12 cellular contexts compared by ENCODE assay signal in the genomic region with DNA sequence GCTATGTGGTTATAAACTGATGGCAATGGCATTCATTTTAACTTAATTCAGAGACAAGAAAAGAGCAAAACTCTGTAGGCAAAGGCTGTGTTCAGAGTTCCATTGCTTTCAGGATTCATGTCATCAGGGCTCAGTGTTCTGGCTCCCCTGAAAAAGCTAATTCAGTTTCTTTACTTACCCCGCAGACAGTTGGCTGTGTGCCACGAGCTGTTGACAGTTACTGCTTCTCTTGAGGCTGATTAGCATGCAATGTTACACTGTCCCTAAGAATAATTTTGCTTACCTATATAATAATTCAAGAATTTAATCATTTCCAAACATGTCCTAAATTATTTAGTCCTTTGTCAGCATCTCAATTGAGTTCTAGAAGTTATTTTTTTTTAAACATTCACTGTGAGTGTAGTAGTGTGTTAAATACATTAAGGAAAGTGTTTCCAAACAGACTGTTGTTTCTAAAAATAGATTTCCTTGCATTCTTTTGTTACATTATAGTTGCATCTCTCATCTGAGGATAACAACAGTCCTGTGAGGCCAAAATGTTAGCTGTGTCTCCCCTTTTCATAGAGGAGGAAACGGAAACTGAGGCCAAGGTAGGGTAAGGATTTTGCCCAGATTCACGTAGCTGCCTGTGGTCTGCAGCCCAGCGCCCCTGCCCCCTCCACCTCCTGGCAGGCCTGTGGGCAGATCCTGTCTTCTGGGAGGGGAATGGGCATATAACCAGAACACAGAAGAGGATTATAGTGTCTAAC.
DNase-seq lines count a peak whose midpoint lies in the region; ATAC-seq, FAIRE-seq and TF ChIP-seq lines count a peak whose summit lies in the region.
"Had no signal": no experiment of that assay in that cellular context is flagged by ENCODE, and none has a peak within 500 bp of the region (broad histone marks: within the 10 kb centered on the region; RNA-seq: fewer than 3 reads in every experiment).

No MANE protein-coding gene starts in this region.

- peak in 2 of 3 donors; percentile 54 to 59 for DNase-seq in right lobe of liver
- no peak for DNase-seq in HepG2 (ENCODE audit: low spot score)
- DNase-seq in RPMI8226: peak; percentile 83
- DNase-seq in left cardiac atrium: peak; percentile 78
- DNase-seq in uterus: peak; percentile 29 to 44
- no peak for DNase-seq in activated naive CD8-positive, alpha-beta T cell treated with anti-CD3 and anti-CD28 coated beads, Interleukin-2, amount 50 U/mL, for 24 hours
- DNase-seq in activated CD8-positive, alpha-beta memory T cell treated with anti-CD3 and anti-CD28 coated beads, Interleukin-2, amount 50 U/mL, for 48 hours: no peak
- DNase-seq in NK-92 (lab: John Stamatoyannopoulos, UW; ENCODE audit: unreplicated experiment): no peak
- DNase-seq: H9; stimulated activated naive CD8-positive, alpha-beta T cell treated with anti-CD3 and anti-CD28 coated beads, Interleukin-15, amount 100 ng/mL, for 72 hours had no signal

- ATAC-seq in right lobe of liver (peak in 2 of 4 donors; percentile 14 to 28), HepG2 (no peak), left cardiac atrium (no peak)
- ATAC-seq in activated naive CD8-positive, alpha-beta T cell treated with anti-CD3 and anti-CD28 coated beads, Interleukin-2, amount 50 U/mL, for 24 hours: no peak
- ATAC-seq: naive thymus-derived CD8-positive, alpha-beta T cell; stimulated activated naive CD8-positive, alpha-beta T cell treated with anti-CD3 and anti-CD28 coated beads, Interleukin-15, amount 100 ng/mL, for 72 hours had no signal

- TF ChIP-seq CTCF in right lobe of liver (IDR thresholded peaks at IDR 0.05) (no peak), HepG2 (CRISPR knock-in tag; IDR thresholded peaks at IDR 0.05) (no peak), uterus (IDR thresholded peaks at IDR 0.05) (no peak)

- H3K9me3 ChIP-seq in right lobe of liver (no peaks in the 10 kb centered on the region), HepG2 (ENCODE audit: low read length) (no peaks in the 10 kb centered on the region), uterus (no peaks in the 10 kb centered on the region)

- no peak overlapping the region for H3K9ac ChIP-seq in HepG2 (ENCODE audit: insufficient read depth, low read depth, low read length)

- FAIRE-seq in HepG2 (lab: Jason Lieb, UNC): no peak
- FAIRE-seq: colon had no signal

- intact Hi-C loops in right lobe of liver (cut with DNase I) (no loop called here), HepG2 (cut with micrococcal nuclease; ENCODE audit: unreplicated experiment) (no loop called here), left cardiac atrium (cut with DNase I) (no loop called here), uterus (cut with DNase I; ENCODE audit: low total_unique reads) (no loop called here)

- H3K4me1 Mint-ChIP-seq in activated naive CD8-positive, alpha-beta T cell treated with anti-CD3 and anti-CD28 coated beads, Interleukin-2, amount 50 U/mL, for 24 hours: peaks cover 16% of the 10 kb centered on the region
- H3K4me1 Mint-ChIP-seq: stimulated activated naive CD8-positive, alpha-beta T cell treated with anti-CD3 and anti-CD28 coated beads, Interleukin-15, amount 100 ng/mL, for 72 hours had no signal

- no peak overlapping the region for H3K4me2 ChIP-seq in HepG2 (ENCODE audit: low read depth, low read length)

- H3K27me3 ChIP-seq in right lobe of liver: no peaks in the 10 kb centered on the region
- H3K27me3 ChIP-seq in HepG2 (ENCODE audit: control insufficient read depth in 1 of 2, insufficient read depth in 2 of 2, low read length in 2 of 2): no peaks in the 10 kb centered on the region; a peak in 2 of 5 replicates
- no peaks in the 10 kb centered on the region for H3K27me3 ChIP-seq in uterus

- H3K79me2 ChIP-seq in HepG2 (ENCODE audit: insufficient read depth, low read length): no peaks in the 10 kb centered on the region

- H3K4me1 ChIP-seq in right lobe of liver (no peaks in the 10 kb centered on the region), HepG2 (ENCODE audit: insufficient read depth, low read length) (no peaks in the 10 kb centered on the region), uterus (no peaks in the 10 kb centered on the region)

- BruUV-seq in HepG2 (replicated peaks; lab: Mats Ljungman, UMichigan): no TSS peak

- no peaks in the 10 kb centered on the region for H3K9me3 Mint-ChIP-seq in activated naive CD8-positive, alpha-beta T cell treated with anti-CD3 and anti-CD28 coated beads, Interleukin-2, amount 50 U/mL, for 24 hours
- H3K9me3 Mint-ChIP-seq: H9; naive thymus-derived CD8-positive, alpha-beta T cell; stimulated activated naive CD8-positive, alpha-beta T cell treated with anti-CD3 and anti-CD28 coated beads, Interleukin-15, amount 100 ng/mL, for 72 hours had no signal

- H4K20me1 ChIP-seq in HepG2 (ENCODE audit: insufficient read depth, low read length): no peaks in the 10 kb centered on the region

- H3K27ac ChIP-seq in right lobe of liver (no peak overlapping the region), HepG2 (ENCODE audit: extremely low read length, insufficient read depth, low read length) (no peak overlapping the region), uterus (no peak overlapping the region)

- CTCF ChIA-PET in HepG2 (lab: Yijun Ruan, JAX; ENCODE audit: low intra/inter-chr PET ratio, low total read pairs): interaction anchor here (1.6 kb wide), 1 partner anchor 123 kb away, joined by 4 read pairs; no protein-coding TSS in a partner anchor

- no peak overlapping the region for H3K4me3 Mint-ChIP-seq in activated naive CD8-positive, alpha-beta T cell treated with anti-CD3 and anti-CD28 coated beads, Interleukin-2, amount 50 U/mL, for 24 hours
- H3K4me3 Mint-ChIP-seq: H9; naive thymus-derived CD8-positive, alpha-beta T cell; stimulated activated naive CD8-positive, alpha-beta T cell treated with anti-CD3 and anti-CD28 coated beads, Interleukin-15, amount 100 ng/mL, for 72 hours had no signal

- no peaks in the 10 kb centered on the region for H3K27me3 Mint-ChIP-seq in activated naive CD8-positive, alpha-beta T cell treated with anti-CD3 and anti-CD28 coated beads, Interleukin-2, amount 50 U/mL, for 24 hours

- TF ChIP-seq RAD21 in HepG2 (CRISPR knock-in tag; IDR thresholded peaks at IDR 0.05): no peak

- TF ChIP-seq POLR2A in right lobe of liver (IDR thresholded peaks at IDR 0.05) (no peak), HepG2 (IDR thresholded peaks at IDR 0.05; ENCODE audit: insufficient read depth in 1 of 2, low read depth in 2 of 2, low read length in 2 of 2) (no peak), uterus (IDR thresholded peaks at IDR 0.05) (no peak)

- in situ Hi-C loops in HepG2 (cut with HindIII; ENCODE audit: extremely low pct_ligation_motif_present, low pct_unique_long_range_greater_than_20kb): no loop called here

- TF ChIP-seq EP300 in HepG2 (IDR thresholded peaks at IDR 0.05; ENCODE audit: low read depth in 2 of 2, low read length in 2 of 2) (no peak), HepG2 (CRISPR knock-in tag; IDR thresholded peaks at IDR 0.05; ENCODE audit: borderline replicate concordance) (no peak)

- POLR2A ChIA-PET in HepG2 (lab: Yijun Ruan, JAX): no interaction called here

- 27% methylated on average over 4 of the region's 5 CpGs for WGBS in right lobe of liver (ENCODE audit: insufficient coverage, low coverage, low lambda C conversion rate, missing lambda C conversion rate)
- 2% methylated on average over 5 of the region's 5 CpGs for WGBS in HepG2 (ENCODE audit: low lambda C conversion rate)

- no peak overlapping the region for H2AFZ ChIP-seq in HepG2 (ENCODE audit: low read length)

- no peaks in the 10 kb centered on the region for H3K36me3 Mint-ChIP-seq in activated naive CD8-positive, alpha-beta T cell treated with anti-CD3 and anti-CD28 coated beads, Interleukin-2, amount 50 U/mL, for 24 hours (ENCODE audit: low read depth)
- H3K36me3 Mint-ChIP-seq: naive thymus-derived CD8-positive, alpha-beta T cell had no signal

- H3K36me3 ChIP-seq in right lobe of liver: no peaks in the 10 kb centered on the region
- H3K36me3 ChIP-seq in HepG2 (replicated peaks in 1 of 2; ENCODE audit: control insufficient read depth in 1 of 2, insufficient read depth in 2 of 2, low read length in 2 of 2): no peaks in the 10 kb centered on the region
- H3K36me3 ChIP-seq in uterus: no peaks in the 10 kb centered on the region

- no peak overlapping the region for H3K27ac Mint-ChIP-seq in activated naive CD8-positive, alpha-beta T cell treated with anti-CD3 and anti-CD28 coated beads, Interleukin-2, amount 50 U/mL, for 24 hours
- H3K27ac Mint-ChIP-seq: H9; stimulated activated naive CD8-positive, alpha-beta T cell treated with anti-CD3 and anti-CD28 coated beads, Interleukin-15, amount 100 ng/mL, for 72 hours had no signal

- H3K4me3 ChIP-seq in right lobe of liver (no peak overlapping the region), HepG2 (replicated peaks in 1 of 3; ENCODE audit: insufficient read depth in 1 of 3, low read depth in 2 of 3, low read length in 3 of 3) (no peak overlapping the region), uterus (no peak overlapping the region)

TF ChIP-seq in HepG2, 621 proteins besides CTCF, POLR2A, EP300 and RAD21:
- TF ChIP-seq FOSL1 (CRISPR knock-in tag; IDR thresholded peaks at IDR 0.05; ENCODE audit: borderline replicate concordance) (no peak), ZC3H13 (CRISPR knock-in tag; IDR thresholded peaks at IDR 0.05) (no peak), ATF1 (CRISPR knock-in tag; IDR thresholded peaks at IDR 0.05) (no peak)

Comparison
In these comparisons a context has a peak if more than half of its experiments do, and no peak if none do; other contexts are left out.
1. DNase-seq: peak in right lobe of liver (2 of 3), RPMI8226 (single experiment), left cardiac atrium (single experiment) and uterus (2 of 2); none in HepG2 (single experiment), activated naive CD8-positive, alpha-beta T cell treated with anti-CD3 and anti-CD28 coated beads, Interleukin-2, amount 50 U/mL, for 24 hours (single experiment), activated CD8-positive, alpha-beta memory T cell treated with anti-CD3 and anti-CD28 coated beads, Interleukin-2, amount 50 U/mL, for 48 hours (single experiment) and NK-92 (single experiment).